Comparison of ENCODE assay signal across 22 cellular contexts in the genomic region with DNA sequence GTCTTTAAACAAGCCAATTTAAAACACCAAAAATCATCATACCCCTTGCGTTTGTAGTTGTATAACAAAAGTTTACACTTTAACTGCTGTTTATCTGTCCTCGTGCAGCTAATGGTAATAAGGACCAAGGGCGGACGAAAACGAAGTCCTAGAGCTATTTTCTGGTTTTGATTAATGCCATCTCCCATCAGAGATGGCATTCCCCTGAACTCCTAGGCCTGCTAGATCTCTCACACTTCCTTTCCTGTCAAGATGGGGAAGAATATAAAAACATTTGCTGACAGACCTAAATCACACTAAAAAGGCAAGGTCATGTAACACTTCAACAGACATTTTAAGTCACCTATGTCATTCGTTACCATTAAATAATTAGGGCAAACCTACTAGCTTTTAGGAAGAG.
"Had no signal": no experiment of that assay in that cellular context is flagged by ENCODE, and none has a peak within 500 bp of the region (broad histone marks: within the 10 kb centered on the region; RNA-seq: fewer than 3 reads in every experiment).

No MANE protein-coding gene starts in this region.

- H3K27ac Mint-ChIP-seq: activated naive CD4-positive, alpha-beta T cell treated with anti-CD3 and anti-CD28 coated beads for 36 hours had no signal

- DNase-seq: activated CD4-positive, alpha-beta T cell treated with anti-CD3 and anti-CD28 coated beads for 48 hours; activated CD4-positive, CD25-positive, alpha-beta regulatory T cell; activated CD8-positive, alpha-beta memory T cell treated with anti-CD3 and anti-CD28 coated beads, Interleukin-2, amount 50 U/mL, for 4 hours; activated naive CD4-positive, alpha-beta T cell treated with anti-CD3 and anti-CD28 coated beads for 36 hours; activated T-cell treated with anti-CD3 and anti-CD28 coated beads, Interleukin-2, amount 50 U/mL, for 4 hours; body of pancreas; central memory CD4-positive, alpha-beta T cell; heart right ventricle; immature natural killer cell; kidney glomerular epithelial cell; left ventricle myocardium superior; mesendoderm; occipital lobe; stimulated activated CD4-positive, alpha-beta T cell treated with anti-CD3 and anti-CD28 coated beads, Interleukin-12 subunit alpha, Interleukin-12 subunit beta, amount 100 ng/mL, for 4 hours; stimulated activated CD4-positive, alpha-beta T cell treated with anti-CD3 and anti-CD28 coated beads, Interleukin-1b, Interleukin-23, amount 100 ng/mL, for 48 hours; stimulated activated CD8-positive, alpha-beta memory T cell treated with anti-CD3 and anti-CD28 coated beads, Interleukin-4, amount 100 ng/mL, for 48 hours; stimulated activated naive CD4-positive, alpha-beta T cell; upper lobe of right lung had no signal

- H3K4me3 Mint-ChIP-seq: activated naive CD4-positive, alpha-beta T cell treated with anti-CD3 and anti-CD28 coated beads for 36 hours; activated T-cell treated with anti-CD3 and anti-CD28 coated beads, Interleukin-2, amount 50 U/mL, for 4 hours; immature natural killer cell had no signal

- H3K27me3 ChIP-seq: body of pancreas, esophagus muscularis mucosa, gastroesophageal sphincter, heart right ventricle, upper lobe of right lung had no signal

- H3K9me3 ChIP-seq: body of pancreas, esophagus muscularis mucosa, gastroesophageal sphincter, heart right ventricle, upper lobe of right lung had no signal

- H3K4me3 ChIP-seq: body of pancreas, esophagus muscularis mucosa, gastroesophageal sphincter, heart right ventricle, upper lobe of right lung had no signal

- H3K27ac ChIP-seq: body of pancreas, esophagus muscularis mucosa, gastroesophageal sphincter, heart right ventricle, upper lobe of right lung had no signal

- H3K9me3 Mint-ChIP-seq: activated naive CD4-positive, alpha-beta T cell treated with anti-CD3 and anti-CD28 coated beads for 36 hours; activated T-cell treated with anti-CD3 and anti-CD28 coated beads, Interleukin-2, amount 50 U/mL, for 4 hours; immature natural killer cell had no signal

- ATAC-seq: activated T-cell treated with anti-CD3 and anti-CD28 coated beads, Interleukin-2, amount 50 U/mL, for 4 hours; body of pancreas; gastroesophageal sphincter; left ventricle myocardium superior; upper lobe of right lung had no signal

- FAIRE-seq: colon, endothelial cell of umbilical vein had no signal
